1 cellular context compared by ENCODE assay signal in the genomic region with DNA sequence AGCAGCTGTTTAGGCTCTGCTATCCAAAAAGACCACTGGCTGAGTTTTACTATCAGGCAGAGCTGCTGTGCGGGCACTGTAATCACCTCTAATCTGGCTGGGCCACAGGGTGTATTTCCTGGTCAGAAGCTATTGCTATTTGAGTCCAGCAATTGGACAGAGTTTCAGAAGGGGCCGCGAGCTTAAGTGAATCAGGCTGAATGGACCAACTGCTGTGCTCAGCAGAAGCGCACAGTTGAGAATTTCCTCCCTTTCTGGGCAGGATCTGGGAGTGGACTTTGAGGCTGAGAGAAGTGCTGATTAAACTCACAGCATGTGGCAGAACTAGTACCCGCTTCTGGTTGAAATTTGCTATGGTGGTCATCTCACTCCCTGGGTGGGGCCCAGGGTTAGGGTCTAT.
TF ChIP-seq lines count a peak whose summit lies in the region.

No MANE protein-coding gene starts in this region.

TF ChIP-seq in GM23338, 12 proteins besides CTCF, POLR2A, EP300 and RAD21 (continued from another document):
- TF ChIP-seq, protein P1, sequence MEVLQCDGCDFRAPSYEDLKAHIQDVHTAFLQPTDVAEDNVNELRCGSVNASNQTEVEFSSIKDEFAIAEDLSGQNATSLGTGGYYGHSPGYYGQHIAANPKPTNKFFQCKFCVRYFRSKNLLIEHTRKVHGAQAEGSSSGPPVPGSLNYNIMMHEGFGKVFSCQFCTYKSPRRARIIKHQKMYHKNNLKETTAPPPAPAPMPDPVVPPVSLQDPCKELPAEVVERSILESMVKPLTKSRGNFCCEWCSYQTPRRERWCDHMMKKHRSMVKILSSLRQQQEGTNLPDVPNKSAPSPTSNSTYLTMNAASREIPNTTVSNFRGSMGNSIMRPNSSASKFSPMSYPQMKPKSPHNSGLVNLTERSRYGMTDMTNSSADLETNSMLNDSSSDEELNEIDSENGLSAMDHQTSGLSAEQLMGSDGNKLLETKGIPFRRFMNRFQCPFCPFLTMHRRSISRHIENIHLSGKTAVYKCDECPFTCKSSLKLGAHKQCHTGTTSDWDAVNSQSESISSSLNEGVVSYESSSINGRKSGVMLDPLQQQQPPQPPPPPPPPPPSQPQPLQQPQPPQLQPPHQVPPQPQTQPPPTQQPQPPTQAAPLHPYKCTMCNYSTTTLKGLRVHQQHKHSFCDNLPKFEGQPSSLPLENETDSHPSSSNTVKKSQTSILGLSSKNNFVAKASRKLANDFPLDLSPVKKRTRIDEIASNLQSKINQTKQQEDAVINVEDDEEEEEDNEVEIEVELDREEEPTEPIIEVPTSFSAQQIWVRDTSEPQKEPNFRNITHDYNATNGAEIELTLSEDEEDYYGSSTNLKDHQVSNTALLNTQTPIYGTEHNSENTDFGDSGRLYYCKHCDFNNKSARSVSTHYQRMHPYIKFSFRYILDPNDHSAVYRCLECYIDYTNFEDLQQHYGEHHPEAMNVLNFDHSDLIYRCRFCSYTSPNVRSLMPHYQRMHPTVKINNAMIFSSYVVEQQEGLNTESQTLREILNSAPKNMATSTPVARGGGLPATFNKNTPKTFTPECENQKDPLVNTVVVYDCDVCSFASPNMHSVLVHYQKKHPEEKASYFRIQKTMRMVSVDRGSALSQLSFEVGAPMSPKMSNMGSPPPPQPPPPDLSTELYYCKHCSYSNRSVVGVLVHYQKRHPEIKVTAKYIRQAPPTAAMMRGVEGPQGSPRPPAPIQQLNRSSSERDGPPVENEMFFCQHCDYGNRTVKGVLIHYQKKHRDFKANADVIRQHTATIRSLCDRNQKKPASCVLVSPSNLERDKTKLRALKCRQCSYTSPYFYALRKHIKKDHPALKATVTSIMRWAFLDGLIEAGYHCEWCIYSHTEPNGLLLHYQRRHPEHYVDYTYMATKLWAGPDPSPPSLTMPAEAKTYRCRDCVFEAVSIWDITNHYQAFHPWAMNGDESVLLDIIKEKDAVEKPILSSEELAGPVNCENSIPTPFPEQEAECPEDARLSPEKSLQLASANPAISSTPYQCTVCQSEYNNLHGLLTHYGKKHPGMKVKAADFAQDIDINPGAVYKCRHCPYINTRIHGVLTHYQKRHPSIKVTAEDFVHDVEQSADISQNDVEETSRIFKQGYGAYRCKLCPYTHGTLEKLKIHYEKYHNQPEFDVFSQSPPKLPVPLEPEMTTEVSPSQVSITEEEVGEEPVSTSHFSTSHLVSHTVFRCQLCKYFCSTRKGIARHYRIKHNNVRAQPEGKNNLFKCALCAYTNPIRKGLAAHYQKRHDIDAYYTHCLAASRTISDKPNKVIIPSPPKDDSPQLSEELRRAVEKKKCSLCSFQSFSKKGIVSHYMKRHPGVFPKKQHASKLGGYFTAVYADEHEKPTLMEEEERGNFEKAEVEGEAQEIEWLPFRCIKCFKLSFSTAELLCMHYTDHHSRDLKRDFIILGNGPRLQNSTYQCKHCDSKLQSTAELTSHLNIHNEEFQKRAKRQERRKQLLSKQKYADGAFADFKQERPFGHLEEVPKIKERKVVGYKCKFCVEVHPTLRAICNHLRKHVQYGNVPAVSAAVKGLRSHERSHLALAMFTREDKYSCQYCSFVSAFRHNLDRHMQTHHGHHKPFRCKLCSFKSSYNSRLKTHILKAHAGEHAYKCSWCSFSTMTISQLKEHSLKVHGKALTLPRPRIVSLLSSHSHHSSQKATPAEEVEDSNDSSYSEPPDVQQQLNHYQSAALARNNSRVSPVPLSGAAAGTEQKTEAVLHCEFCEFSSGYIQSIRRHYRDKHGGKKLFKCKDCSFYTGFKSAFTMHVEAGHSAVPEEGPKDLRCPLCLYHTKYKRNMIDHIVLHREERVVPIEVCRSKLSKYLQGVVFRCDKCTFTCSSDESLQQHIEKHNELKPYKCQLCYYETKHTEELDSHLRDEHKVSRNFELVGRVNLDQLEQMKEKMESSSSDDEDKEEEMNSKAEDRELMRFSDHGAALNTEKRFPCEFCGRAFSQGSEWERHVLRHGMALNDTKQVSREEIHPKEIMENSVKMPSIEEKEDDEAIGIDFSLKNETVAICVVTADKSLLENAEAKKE (CRISPR knock-in tag; IDR thresholded peaks at IDR 0.05) = no peak
